In the genomic region with DNA sequence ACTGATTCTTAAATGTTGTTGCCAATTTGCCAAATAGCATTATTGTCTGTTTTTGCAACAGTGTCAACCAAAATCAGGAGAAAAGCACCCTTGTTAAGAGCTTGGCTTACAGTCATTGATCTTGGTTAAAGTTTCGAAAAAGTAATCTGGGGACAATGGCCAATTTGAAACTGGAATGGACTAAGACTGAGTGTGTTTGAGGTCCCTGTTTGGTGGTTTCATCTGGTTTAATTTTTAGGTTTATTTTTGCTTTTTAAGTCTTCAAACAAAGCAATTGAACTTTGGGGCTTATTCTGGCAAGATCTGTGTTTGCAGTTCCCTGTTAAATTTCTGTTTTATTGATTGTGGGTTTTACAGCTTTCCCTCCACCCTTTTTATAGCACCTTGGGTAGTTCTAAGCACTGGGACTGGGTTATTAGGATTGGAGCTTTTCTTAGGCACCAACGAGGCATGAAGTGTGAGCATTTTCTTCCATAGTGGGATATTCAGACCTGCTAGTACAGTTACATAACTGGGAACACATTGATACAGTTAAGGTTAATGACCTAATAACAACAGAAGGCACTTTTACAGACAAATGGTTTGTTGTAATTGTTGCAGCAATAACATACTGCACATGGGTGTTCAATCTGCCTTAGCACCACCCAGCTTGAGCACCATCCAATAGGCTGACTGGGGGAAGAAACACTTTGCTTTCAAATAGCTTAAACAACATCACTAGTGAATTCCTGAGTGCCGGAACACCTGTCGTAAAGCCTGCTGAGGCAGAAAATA, we compare ENCODE assay signal across 16 cellular contexts. TPM values are rescaled to one million over a fixed set of nuclear protein-coding genes. Genes with fewer than 3 reads are reported as not detected.
DNase-seq lines count a peak whose midpoint lies in the region; ATAC-seq and TF ChIP-seq lines count a peak whose summit lies in the region.
"Had no signal": no experiment of that assay in that cellular context is flagged by ENCODE, and none has a peak within 500 bp of the region (broad histone marks: within the 10 kb centered on the region; RNA-seq: fewer than 3 reads in every experiment).

No MANE protein-coding gene starts in this region.

- H3K4me1 ChIP-seq in colonic mucosa (no peaks in the 10 kb centered on the region), mucosa of descending colon (ENCODE audit: low read depth) (peaks cover 34% of the 10 kb centered on the region), breast epithelium (no peaks in the 10 kb centered on the region)

- H3K9ac ChIP-seq in colonic mucosa (ENCODE audit: low read depth in 2 of 2, low read length in 2 of 2): peak overlapping the region in 1 of 2 donors; percentile 12

- no peaks in the 10 kb centered on the region for H3K9me3 ChIP-seq in colonic mucosa
- peaks cover 7% of the 10 kb centered on the region for H3K9me3 ChIP-seq in mucosa of descending colon
- H3K9me3 ChIP-seq in breast epithelium: no peaks in the 10 kb centered on the region

- no peak for TF ChIP-seq POLR2A in breast epithelium (IDR thresholded peaks at IDR 0.05)

- H3K4me3 ChIP-seq in LNCaP clone FGC (ENCODE audit: low read depth, low read length) (no peak overlapping the region), colonic mucosa (no peak overlapping the region), mucosa of descending colon (no peak overlapping the region), breast epithelium (no peak overlapping the region)
- H3K4me3 ChIP-seq: K562, skin epidermis had no signal

- TF ChIP-seq CTCF in LNCaP clone FGC (IDR thresholded peaks at IDR 0.05; ENCODE audit: control insufficient read depth, extremely low read depth, insufficient read depth) (no peak), colonic mucosa (IDR thresholded peaks at IDR 0.05) (no peak), mucosa of descending colon (IDR thresholded peaks at IDR 0.05) (no peak), breast epithelium (IDR thresholded peaks at IDR 0.05) (no peak)

- no peaks in the 10 kb centered on the region for H3K27me3 ChIP-seq in colonic mucosa
- no peaks in the 10 kb centered on the region for H3K27me3 ChIP-seq in breast epithelium

- intact Hi-C loops in colonic mucosa (cut with DNase I): loop anchor here (10.0 kb wide), 1 partner anchor 80 kb away; no protein-coding TSS in a partner anchor
- intact Hi-C loops in mucosa of descending colon (cut with DNase I, micrococcal nuclease): no loop called here
- intact Hi-C loops in breast epithelium (cut with DNase I; ENCODE audit: low total_unique reads): no loop called here

- peak; percentile 62 for DNase-seq in Ammon's horn (ENCODE audit: low spot score)
- peak; percentile 89 for DNase-seq in LNCaP clone FGC (ENCODE audit: low read depth)
- DNase-seq in colonic mucosa: peak; percentile 79
- DNase-seq in mucosa of descending colon: peak in 2 of 3 donors; percentile 38 to 77
- DNase-seq in breast epithelium (ENCODE audit: low spot score in 2 of 2): no peak
- no peak for DNase-seq in activated CD8-positive, alpha-beta memory T cell treated with anti-CD3 and anti-CD28 coated beads, Interleukin-2, amount 50 U/mL, for 48 hours
- DNase-seq: activated CD4-positive, alpha-beta T cell treated with anti-CD3 and anti-CD28 coated beads for 36 hours; activated effector memory CD4-positive, alpha-beta T cell treated with Interleukin-2 at 50 U/mL for 16 hours; effector memory CD4-positive, alpha-beta T cell; NCI-H1092 treated with DMSO at 0.1 percent for 48 hours; nucleus accumbens had no signal

- H3K36me3 ChIP-seq in colonic mucosa (no peaks in the 10 kb centered on the region), mucosa of descending colon (ENCODE audit: low read depth) (no peaks in the 10 kb centered on the region), breast epithelium (no peaks in the 10 kb centered on the region)

- ATAC-seq in mucosa of descending colon: peak; percentile 83
- ATAC-seq in GM21528 (IDR thresholded peaks at IDR 0.05; ENCODE audit: low FRiP score, unreplicated experiment): no peak
- ATAC-seq in GM21529 (IDR thresholded peaks at IDR 0.05; ENCODE audit: unreplicated experiment): no peak
- ATAC-seq: activated CD4-positive, alpha-beta T cell treated with anti-CD3 and anti-CD28 coated beads for 36 hours; K562 had no signal

- H3K27ac ChIP-seq in colonic mucosa (peak overlapping the region; percentile 88), breast epithelium (no peak overlapping the region)
- H3K27ac ChIP-seq: HL-60, skin epidermis had no signal

RNA-seq across cellular contexts. Expression of gene MAP10, which starts 40.6 kb away (rescaled TPM):
- 1 to 10 TPM; 2.4 to 2.5 TPM for total RNA-seq in colonic mucosa
- total RNA-seq in mucosa of descending colon: 1 to 10 TPM; 1.6 to 4.3 (median 2.2) TPM
- 1 to 10 TPM; 1.6 to 3.4 (median 2.9) TPM for total RNA-seq in breast epithelium

Comparison
In these comparisons a context has a peak if more than half of its experiments do, and no peak if none do; other contexts are left out.
1. DNase-seq: peak in Ammon's horn (single experiment), LNCaP clone FGC (single experiment), colonic mucosa (single experiment) and mucosa of descending colon (2 of 3); none in breast epithelium (0 of 2) and activated CD8-positive, alpha-beta memory T cell treated with anti-CD3 and anti-CD28 coated beads, Interleukin-2, amount 50 U/mL, for 48 hours (single experiment).